ENCODE assay signal across 8 cellular contexts in the genomic region with DNA sequence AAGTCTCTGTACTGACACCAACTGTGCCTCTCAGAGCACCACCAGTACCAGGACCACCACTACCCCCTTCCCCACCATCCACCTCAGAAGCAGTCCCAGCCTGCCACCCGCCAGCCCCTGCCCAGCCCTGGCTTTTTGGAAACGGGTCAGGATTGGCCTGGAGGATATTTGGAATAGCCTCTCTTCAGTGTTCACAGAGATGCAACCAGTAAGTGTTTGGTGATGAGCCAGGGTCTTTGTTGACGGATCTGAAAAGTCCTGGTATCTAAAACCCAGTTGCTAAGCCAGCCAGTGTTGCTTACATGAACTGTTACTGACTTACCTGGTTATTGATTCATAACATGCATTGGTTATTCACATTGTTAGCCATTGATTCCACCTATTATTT. TPM values are rescaled to one million over a fixed set of nuclear protein-coding genes. Genes with fewer than 3 reads are reported as not detected.
DNase-seq lines count a peak whose midpoint lies in the region; ATAC-seq and TF ChIP-seq lines count a peak whose summit lies in the region.

No MANE protein-coding gene starts in this region.

- peaks cover 53% of the 10 kb centered on the region for H3K4me1 Mint-ChIP-seq in activated T-cell treated with anti-CD3 and anti-CD28 coated beads, Interleukin-2, amount 50 U/mL, for 4 hours (ENCODE audit: low read depth)
- peaks cover 34% of the 10 kb centered on the region for H3K4me1 Mint-ChIP-seq in activated naive CD8-positive, alpha-beta T cell treated with anti-CD3 and anti-CD28 coated beads, Interleukin-2, amount 50 U/mL, for 24 hours

- no peak for ATAC-seq in activated T-cell treated with anti-CD3 and anti-CD28 coated beads, Interleukin-2, amount 50 U/mL, for 4 hours
- ATAC-seq in activated naive CD8-positive, alpha-beta T cell treated with anti-CD3 and anti-CD28 coated beads, Interleukin-2, amount 50 U/mL, for 24 hours, result no peak
- no peak for ATAC-seq in thoracic aorta (ENCODE audit: insufficient number of reproducible peaks, low FRiP score, low read depth)
- ATAC-seq in GM19452 (IDR thresholded peaks at IDR 0.05; ENCODE audit: unreplicated experiment), result no peak

- no peaks in the 10 kb centered on the region for H3K9me3 Mint-ChIP-seq in activated T-cell treated with anti-CD3 and anti-CD28 coated beads, Interleukin-2, amount 50 U/mL, for 4 hours
- H3K9me3 Mint-ChIP-seq in activated naive CD8-positive, alpha-beta T cell treated with anti-CD3 and anti-CD28 coated beads, Interleukin-2, amount 50 U/mL, for 24 hours, result no peaks in the 10 kb centered on the region

- H3K4me3 ChIP-seq in kidney epithelial cell (ENCODE audit: low read depth, low read length) (peak overlapping the region; percentile 57), thoracic aorta (peak overlapping the region; percentile 95)

- H3K27ac ChIP-seq in thoracic aorta, result peak overlapping the region; percentile 83 to 89

- no peak for TF ChIP-seq CTCF in kidney epithelial cell (IDR thresholded peaks at IDR 0.05; ENCODE audit: insufficient read depth, low read length, poor library complexity, severe bottlenecking)
- TF ChIP-seq CTCF in thoracic aorta (IDR thresholded peaks at IDR 0.05), result no peak

- H3K9me3 ChIP-seq in thoracic aorta, result no peaks in the 10 kb centered on the region

- H3K4me1 ChIP-seq in thoracic aorta (ENCODE audit: control insufficient read depth in 1 of 2, low read depth in 2 of 2), result peaks cover 13 to 27% of the 10 kb centered on the region in 2 donors

- peaks cover 1% of the 10 kb centered on the region for H3K36me3 ChIP-seq in kidney epithelial cell (ENCODE audit: control insufficient read depth, insufficient read depth, low read length)
- peaks cover 18% of the 10 kb centered on the region for H3K36me3 ChIP-seq in thoracic aorta

- H3K27me3 ChIP-seq in kidney epithelial cell (ENCODE audit: control insufficient read depth, insufficient read depth, low read length), result no peaks in the 10 kb centered on the region
- H3K27me3 ChIP-seq in thoracic aorta (replicated peaks; ENCODE audit: insufficient read depth), result no peaks in the 10 kb centered on the region

- no peak overlapping the region for H3K27ac Mint-ChIP-seq in activated naive CD8-positive, alpha-beta T cell treated with anti-CD3 and anti-CD28 coated beads, Interleukin-2, amount 50 U/mL, for 24 hours

- DNase-seq in activated T-cell treated with anti-CD3 and anti-CD28 coated beads, Interleukin-2, amount 50 U/mL, for 4 hours, result no peak
- DNase-seq in activated T-cell treated with anti-CD3 and anti-CD28 coated beads, Interleukin-2, amount 50 U/mL, for 48 hours, result no peak
- no peak for DNase-seq in activated naive CD8-positive, alpha-beta T cell treated with anti-CD3 and anti-CD28 coated beads, Interleukin-2, amount 50 U/mL, for 24 hours
- DNase-seq in kidney epithelial cell (ENCODE audit: low read depth) (no peak), thoracic aorta (ENCODE audit: low spot score) (no peak), NCI-H748 treated with DMSO at 0.1 percent for 48 hours (lab: John Stamatoyannopoulos, UW) (no peak), SKM-1 (lab: John Stamatoyannopoulos, UW; ENCODE audit: unreplicated experiment) (no peak)

- H3K36me3 Mint-ChIP-seq in activated T-cell treated with anti-CD3 and anti-CD28 coated beads, Interleukin-2, amount 50 U/mL, for 4 hours (ENCODE audit: insufficient read depth), result peaks cover 12% of the 10 kb centered on the region
- H3K36me3 Mint-ChIP-seq in activated naive CD8-positive, alpha-beta T cell treated with anti-CD3 and anti-CD28 coated beads, Interleukin-2, amount 50 U/mL, for 24 hours (ENCODE audit: low read depth), result peaks cover 34% of the 10 kb centered on the region

- H3K27me3 Mint-ChIP-seq in activated T-cell treated with anti-CD3 and anti-CD28 coated beads, Interleukin-2, amount 50 U/mL, for 4 hours (ENCODE audit: low read depth), result no peaks in the 10 kb centered on the region
- no peaks in the 10 kb centered on the region for H3K27me3 Mint-ChIP-seq in activated naive CD8-positive, alpha-beta T cell treated with anti-CD3 and anti-CD28 coated beads, Interleukin-2, amount 50 U/mL, for 24 hours

- peak overlapping the region; percentile 87 for H3K4me3 Mint-ChIP-seq in activated T-cell treated with anti-CD3 and anti-CD28 coated beads, Interleukin-2, amount 50 U/mL, for 4 hours
- H3K4me3 Mint-ChIP-seq in activated naive CD8-positive, alpha-beta T cell treated with anti-CD3 and anti-CD28 coated beads, Interleukin-2, amount 50 U/mL, for 24 hours, result peak overlapping the region; percentile 88

RNA-seq across cellular contexts. Expression of a gene that starts 1.1 kb away (rescaled TPM):
- total RNA-seq in activated T-cell treated with anti-CD3 and anti-CD28 coated beads, Interleukin-2, amount 50 U/mL, for 4 hours, result 1 to 10 TPM in 2 of 3 donors, under 1 TPM in 1; 0.99 to 1.3 (median 1.1) TPM
- total RNA-seq in kidney epithelial cell (0.71 and 3.0 TPM in 2 replicates), thoracic aorta (1 to 10 TPM; 5.0 to 5.3 TPM)

RNA-seq across cellular contexts. Expression of a gene that starts 10.8 kb away (rescaled TPM):
- 100 to 1,000 TPM; 126 to 148 (median 142) TPM for total RNA-seq in activated T-cell treated with anti-CD3 and anti-CD28 coated beads, Interleukin-2, amount 50 U/mL, for 4 hours
- 114 and 124 TPM in 2 replicates for total RNA-seq in kidney epithelial cell
- total RNA-seq in thoracic aorta, result 100 to 1,000 TPM in 1 of 2 donors, 10 to 100 TPM in 1; 66.2 to 134 TPM

RNA-seq across cellular contexts. Expression of a gene that starts 11.6 kb away (rescaled TPM):
- 1 to 10 TPM; 2.3 to 2.8 (median 2.6) TPM for total RNA-seq in activated T-cell treated with anti-CD3 and anti-CD28 coated beads, Interleukin-2, amount 50 U/mL, for 4 hours
- 26.4 and 26.8 TPM in 2 replicates for total RNA-seq in kidney epithelial cell
- 1 to 10 TPM; 1.2 to 3.1 TPM for total RNA-seq in thoracic aorta

RNA-seq across cellular contexts. Expression of a gene that starts 12.3 kb away (rescaled TPM):
- total RNA-seq in activated T-cell treated with anti-CD3 and anti-CD28 coated beads, Interleukin-2, amount 50 U/mL, for 4 hours, result under 1 TPM; 0.22 to 0.53 (median 0.28) TPM
- total RNA-seq in kidney epithelial cell (0.17 TPM in 1 of 2 replicates, not detected in the other), thoracic aorta (1 to 10 TPM in 1 of 2 donors, under 1 TPM in 1; 0.14 to 2.6 TPM)

RNA-seq across cellular contexts. Expression of a gene that starts 21.9 kb away (rescaled TPM):
- 10 to 100 TPM; 22.0 to 25.7 (median 22.2) TPM for total RNA-seq in activated T-cell treated with anti-CD3 and anti-CD28 coated beads, Interleukin-2, amount 50 U/mL, for 4 hours
- total RNA-seq in kidney epithelial cell, result 3.7 and 4.7 TPM in 2 replicates
- total RNA-seq in thoracic aorta, result 10 to 100 TPM; 24.6 to 33.0 TPM
